In genomic region chr10:91242940-91243339, GRCh38 we compare ENCODE assay signal across 1 cellular context.
TF ChIP-seq lines count a peak whose summit lies in the region.

No MANE protein-coding gene starts in this region.

TF ChIP-seq in K562, 482 proteins besides CTCF, POLR2A, EP300 and RAD21 (continued from another document):
- TF ChIP-seq ZNF609 (CRISPR knock-in tag; IDR thresholded peaks at IDR 0.05; ENCODE audit: borderline replicate concordance) = no peak
- TF ChIP-seq TFE3 (CRISPR knock-in tag; IDR thresholded peaks at IDR 0.05) = peak; percentile 18; the same call in 1 of the 2 replicates
